Comparison of ENCODE assay signal across 19 cellular contexts in genomic region chr1:24254783-24255182, GRCh38.
"Had no signal": no experiment of that assay in that cellular context is flagged by ENCODE, and none has a peak within 500 bp of the region (broad histone marks: within the 10 kb centered on the region; RNA-seq: fewer than 3 reads in every experiment).

No MANE protein-coding gene starts in this region.

- ATAC-seq: activated CD4-positive, alpha-beta T cell treated with anti-CD3 and anti-CD28 coated beads for 36 hours; activated CD8-positive, alpha-beta T cell treated with anti-CD3 and anti-CD28 coated beads for 36 hours; activated T-cell treated with anti-CD3 and anti-CD28 coated beads, Interleukin-2, amount 50 U/mL, for 72 hours; body of pancreas; naive thymus-derived CD8-positive, alpha-beta T cell; sciatic nerve; stimulated activated naive CD8-positive, alpha-beta T cell treated with anti-CD3 and anti-CD28 coated beads, Interleukin-15, amount 100 ng/mL, for 72 hours had no signal

- H3K9me3 ChIP-seq: body of pancreas, thoracic aorta had no signal

- H3K27me3 ChIP-seq: body of pancreas had no signal

- H3K27me3 Mint-ChIP-seq: stimulated activated naive CD8-positive, alpha-beta T cell treated with anti-CD3 and anti-CD28 coated beads, Interleukin-15, amount 100 ng/mL, for 72 hours had no signal

- H3K27ac Mint-ChIP-seq: activated CD4-positive, alpha-beta T cell treated with anti-CD3 and anti-CD28 coated beads for 36 hours; activated CD8-positive, alpha-beta T cell treated with anti-CD3 and anti-CD28 coated beads for 36 hours; activated naive CD8-positive, alpha-beta T cell treated with anti-CD3 and anti-CD28 coated beads for 36 hours; activated T-cell treated with anti-CD3 and anti-CD28 coated beads, Interleukin-2, amount 50 U/mL, for 72 hours; naive thymus-derived CD8-positive, alpha-beta T cell; stimulated activated naive CD8-positive, alpha-beta T cell treated with anti-CD3 and anti-CD28 coated beads, Interleukin-15, amount 100 ng/mL, for 72 hours had no signal

- H3K27ac ChIP-seq: body of pancreas, esophagus muscularis mucosa, left ventricle myocardium inferior, thoracic aorta, WERI-Rb-1 had no signal

- H3K4me1 Mint-ChIP-seq: activated CD4-positive, alpha-beta T cell treated with anti-CD3 and anti-CD28 coated beads for 36 hours; stimulated activated naive CD8-positive, alpha-beta T cell treated with anti-CD3 and anti-CD28 coated beads, Interleukin-15, amount 100 ng/mL, for 72 hours had no signal

- H3K36me3 Mint-ChIP-seq: activated naive CD8-positive, alpha-beta T cell treated with anti-CD3 and anti-CD28 coated beads for 36 hours; naive thymus-derived CD8-positive, alpha-beta T cell had no signal

- H3K4me1 ChIP-seq: body of pancreas, esophagus muscularis mucosa, left ventricle myocardium inferior had no signal

- H3K4me3 Mint-ChIP-seq: activated CD4-positive, alpha-beta T cell treated with anti-CD3 and anti-CD28 coated beads for 36 hours; activated CD8-positive, alpha-beta T cell treated with anti-CD3 and anti-CD28 coated beads for 36 hours; activated naive CD8-positive, alpha-beta T cell treated with anti-CD3 and anti-CD28 coated beads for 36 hours; activated T-cell treated with anti-CD3 and anti-CD28 coated beads, Interleukin-2, amount 50 U/mL, for 72 hours; naive thymus-derived CD8-positive, alpha-beta T cell; stimulated activated naive CD8-positive, alpha-beta T cell treated with anti-CD3 and anti-CD28 coated beads, Interleukin-15, amount 100 ng/mL, for 72 hours had no signal

- DNase-seq: activated CD4-positive, alpha-beta T cell treated with anti-CD3 and anti-CD28 coated beads for 36 hours; activated CD8-positive, alpha-beta T cell treated with anti-CD3 and anti-CD28 coated beads for 36 hours; activated gamma-delta T cell treated with Interleukin-2 at 50 U/mL for 16 hours; activated naive CD8-positive, alpha-beta T cell treated with anti-CD3 and anti-CD28 coated beads for 36 hours; activated T-cell treated with anti-CD3 and anti-CD28 coated beads, Interleukin-2, amount 50 U/mL, for 72 hours; amygdala; body of pancreas; caudate nucleus; hypothalamus; left ventricle myocardium inferior; naive thymus-derived CD8-positive, alpha-beta T cell; stimulated activated CD4-positive, alpha-beta T cell treated with anti-CD3 and anti-CD28 coated beads, Interleukin-1b, Interleukin-23, amount 100 ng/mL, for 48 hours; stimulated activated naive CD8-positive, alpha-beta T cell treated with anti-CD3 and anti-CD28 coated beads, Interleukin-15, amount 100 ng/mL, for 72 hours; T-helper 1 cell; T1000; WERI-Rb-1 had no signal

- H3K36me3 ChIP-seq: esophagus muscularis mucosa, left ventricle myocardium inferior, thoracic aorta, WERI-Rb-1 had no signal

- H3K4me3 ChIP-seq: body of pancreas, esophagus muscularis mucosa, left ventricle myocardium inferior, thoracic aorta had no signal

- H3K9me3 Mint-ChIP-seq: activated CD8-positive, alpha-beta T cell treated with anti-CD3 and anti-CD28 coated beads for 36 hours; activated naive CD8-positive, alpha-beta T cell treated with anti-CD3 and anti-CD28 coated beads for 36 hours; activated T-cell treated with anti-CD3 and anti-CD28 coated beads, Interleukin-2, amount 50 U/mL, for 72 hours; naive thymus-derived CD8-positive, alpha-beta T cell; stimulated activated naive CD8-positive, alpha-beta T cell treated with anti-CD3 and anti-CD28 coated beads, Interleukin-15, amount 100 ng/mL, for 72 hours had no signal
